8 cellular contexts compared by ENCODE assay signal in the genomic region with DNA sequence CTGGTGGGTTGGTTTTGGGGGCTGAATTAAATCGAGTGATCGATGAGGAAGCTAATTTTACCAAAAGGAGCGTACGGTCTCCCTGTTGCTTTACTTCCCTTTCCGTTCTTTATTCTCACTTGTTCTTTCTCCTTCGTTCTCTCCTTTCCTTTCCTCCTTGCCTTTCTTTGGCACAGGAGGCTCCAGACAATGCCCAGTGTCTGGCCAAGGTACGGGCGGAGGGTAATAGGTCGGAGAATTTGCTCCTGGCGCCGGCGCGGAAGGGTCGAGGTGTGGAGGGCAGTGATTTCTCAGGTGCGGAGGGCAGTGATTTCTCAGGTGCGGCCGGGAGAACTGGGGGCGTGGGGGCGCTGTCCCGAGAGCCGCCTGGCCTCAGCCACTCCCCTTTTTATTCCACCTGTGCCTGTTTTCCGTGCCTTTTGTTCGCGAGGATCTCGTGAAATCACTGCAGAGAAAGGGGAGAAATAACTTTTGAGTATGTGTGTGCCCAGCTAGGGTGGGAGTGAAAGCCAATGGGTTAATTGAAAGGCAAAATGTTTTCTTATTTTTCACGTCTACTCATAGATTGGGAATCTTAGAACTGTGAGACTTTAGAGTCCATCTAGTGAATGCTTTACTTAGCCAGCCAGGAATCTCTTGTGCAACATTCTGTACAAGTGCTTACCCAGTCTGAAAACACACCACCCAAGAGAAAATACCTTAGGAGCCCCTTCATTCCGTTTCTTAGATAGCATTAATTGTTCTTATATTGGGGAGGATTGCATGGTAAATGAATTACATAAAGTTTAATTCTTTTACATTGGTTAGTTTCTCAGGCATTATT. TPM values are rescaled to one million over a fixed set of nuclear protein-coding genes. Genes with fewer than 3 reads are reported as not detected.
A peak's percentile ranks its signal among the peaks of the same experiment; 100 is the strongest.
DNase-seq lines count a peak whose midpoint lies in the region; ATAC-seq and TF ChIP-seq lines count a peak whose summit lies in the region.

No MANE protein-coding gene starts in this region.

- H3K9me3 ChIP-seq in colonic mucosa (no peaks in the 10 kb centered on the region), lung (ENCODE audit: control insufficient read depth in 2 of 2, insufficient read depth in 1 of 2, low read length in 1 of 2) (no peaks in the 10 kb centered on the region), upper lobe of left lung (no peaks in the 10 kb centered on the region), OCI-LY7 (ENCODE audit: low read length) (no peaks in the 10 kb centered on the region)

- no peak for TF ChIP-seq EP300 in upper lobe of left lung (IDR thresholded peaks at IDR 0.05)

- BruUV-seq in OCI-LY7 (replicated peaks; lab: Mats Ljungman, UMichigan), result no TSS peak

- H3K27ac ChIP-seq in ACC112 (ENCODE audit: low read depth, low read length), result no peak overlapping the region
- peak overlapping the region; percentile 87 for H3K27ac ChIP-seq in colonic mucosa
- H3K27ac ChIP-seq in lung (ENCODE audit: low read depth in 1 of 2, low read length in 1 of 2), result peak overlapping the region; percentile 88 to 92
- H3K27ac ChIP-seq in upper lobe of left lung, result peak overlapping the region; percentile 83 to 96 (median 90)
- no peak overlapping the region for H3K27ac ChIP-seq in OCI-LY7 (ENCODE audit: low read depth, low read length, poor library complexity, severe bottlenecking)

- no peaks in the 10 kb centered on the region for H3K36me3 ChIP-seq in ACC112 (ENCODE audit: insufficient read depth, low read length)
- no peaks in the 10 kb centered on the region for H3K36me3 ChIP-seq in colonic mucosa
- no peaks in the 10 kb centered on the region for H3K36me3 ChIP-seq in lung (ENCODE audit: control insufficient read depth in 2 of 2, insufficient read depth in 2 of 2, low read length in 2 of 2)
- H3K36me3 ChIP-seq in upper lobe of left lung, result no peaks in the 10 kb centered on the region
- H3K36me3 ChIP-seq in OCI-LY7 (ENCODE audit: insufficient read depth, low read length), result no peaks in the 10 kb centered on the region

- no peaks in the 10 kb centered on the region for H3K27me3 ChIP-seq in ACC112 (ENCODE audit: insufficient read depth, low read length)
- no peaks in the 10 kb centered on the region for H3K27me3 ChIP-seq in colonic mucosa
- no peaks in the 10 kb centered on the region for H3K27me3 ChIP-seq in lung (ENCODE audit: control insufficient read depth, insufficient read depth)
- peaks cover 0 to 4% (median 0%) of the 10 kb centered on the region in 4 donors for H3K27me3 ChIP-seq in upper lobe of left lung

- no peaks in the 10 kb centered on the region for H3K9me2 ChIP-seq in OCI-LY7 (ENCODE audit: insufficient read depth, low read length)

- POLR2A ChIA-PET in OCI-LY7 (lab: Charles Lee), result no interaction called here

- TF ChIP-seq POLR2A in upper lobe of left lung (IDR thresholded peaks at IDR 0.05), result peak in 1 of 4 donors; percentile 47

- H3K4me1 ChIP-seq in ACC112 (ENCODE audit: control insufficient read depth, insufficient read depth, low read length, unreplicated experiment) (peaks cover 15% of the 10 kb centered on the region), colonic mucosa (no peaks in the 10 kb centered on the region), lung (ENCODE audit: control insufficient read depth in 2 of 2, insufficient read depth in 2 of 2, low read length in 2 of 2) (peaks cover 2 to 11% of the 10 kb centered on the region in 2 donors), upper lobe of left lung (peaks cover 0 to 37% (median 23%) of the 10 kb centered on the region in 4 donors), OCI-LY7 (ENCODE audit: insufficient read depth, low read length, poor library complexity, severe bottlenecking) (no peaks in the 10 kb centered on the region)

- CTCF ChIA-PET in OCI-LY7 (lab: Charles Lee; ENCODE audit: unreplicated experiment), result no interaction called here

- H2AFZ ChIP-seq in ACC112 (ENCODE audit: low read length, unreplicated experiment), result peak overlapping the region; percentile 95
- H2AFZ ChIP-seq in OCI-LY7 (ENCODE audit: low read length), result no peak overlapping the region

- intact Hi-C loops in colonic mucosa (cut with DNase I), result loop anchor here (5.0 kb wide), 1 partner anchor 398 kb away; no protein-coding TSS in a partner anchor
- intact Hi-C loops in OCI-LY7 (cut with micrococcal nuclease; ENCODE audit: unreplicated experiment), result no loop called here

- 2% methylated on average over 27 of the region's 27 CpGs for WGBS in lung, 2 donors
- WGBS in upper lobe of left lung, 2 donors, result 2% methylated on average over 27 of the region's 27 CpGs

- peak overlapping the region; percentile 92 to 94 for H3K9ac ChIP-seq in colonic mucosa (ENCODE audit: low read depth in 2 of 2, low read length in 2 of 2)

- ATAC-seq in lung (ENCODE audit: insufficient read depth, low FRiP score) (no peak), upper lobe of left lung (ENCODE audit: low FRiP score in 2 of 2) (peak; percentile 33 to 71), HG02938 (IDR thresholded peaks at IDR 0.05; ENCODE audit: unreplicated experiment) (no peak)

- peak; percentile 76 for DNase-seq in NCI-H69 (lab: John Stamatoyannopoulos, UW)
- peak; percentile 74 for DNase-seq in colonic mucosa
- DNase-seq in lung (ENCODE audit: low spot score), result peak; percentile 38
- peak; percentile 67 to 84 for DNase-seq in upper lobe of left lung
- no peak for DNase-seq in OCI-LY7 (ENCODE audit: low spot score)

- H3K4me2 ChIP-seq in OCI-LY7 (ENCODE audit: low read length), result no peak overlapping the region; the same call in 1 of the 2 replicates

- 0 out of 2 replicates have a peak, but pooled peaks cover 3% of the 10 kb centered on the region for H4K20me1 ChIP-seq in OCI-LY7 (ENCODE audit: insufficient read depth, low read length)

- TF ChIP-seq CTCF in colonic mucosa (IDR thresholded peaks at IDR 0.05) (no peak), lung (IDR thresholded peaks at IDR 0.05; ENCODE audit: control extremely low read depth, extremely low read depth) (no peak), upper lobe of left lung (IDR thresholded peaks at IDR 0.05) (peak in 1 of 6 experiments; percentile 7), OCI-LY7 (conservative IDR thresholded peaks at IDR 0.05; ENCODE audit: low read length) (no peak)

- H3K4me3 ChIP-seq in ACC112 (ENCODE audit: low read depth, low read length) (peak overlapping the region; percentile 99), GM08714 (ENCODE audit: low read length) (peak overlapping the region; percentile 54), colonic mucosa (peak overlapping the region; percentile 66), lung (peak overlapping the region; percentile 71), upper lobe of left lung (peak overlapping the region; percentile 68 to 91 (median 81)), OCI-LY7 (ENCODE audit: low read depth, low read length, poor library complexity, severe bottlenecking) (no peak overlapping the region)

- H3K79me2 ChIP-seq in ACC112 (ENCODE audit: control insufficient read depth, insufficient read depth, low read length, unreplicated experiment), result peaks cover 48% of the 10 kb centered on the region
- H3K79me2 ChIP-seq in OCI-LY7 (ENCODE audit: insufficient read depth, low read depth, low read length), result no peaks in the 10 kb centered on the region

RNA-seq across cellular contexts. Expression of a gene that starts 1.3 kb away (rescaled TPM):
- total RNA-seq in colonic mucosa (10 to 100 TPM; 48.3 to 54.4 TPM), lung (100 to 1,000 TPM in 1 of 2 donors, 10 to 100 TPM in 1; 31.7 to 119 TPM), upper lobe of left lung (10 to 100 TPM; 28.5 to 84.0 (median 34.0) TPM), OCI-LY7 (2022) (0.13 and 0.37 TPM in 2 replicates)
- polyA plus RNA-seq in lung, result 10 to 100 TPM; 15.1 to 21.0 TPM
- 0.13 TPM in 1 of 2 replicates, not detected in the other for total RNA-seq in OCI-LY7 (2014; rRNA removed; shearing (Covaris generic))

Comparison
In these comparisons a context has a peak if more than half of its experiments do, and no peak if none do; other contexts are left out.
1. H3K27ac ChIP-seq: peak in colonic mucosa (single experiment), lung (2 of 2) and upper lobe of left lung (4 of 4); none in ACC112 (single experiment) and OCI-LY7 (single experiment).
2. ATAC-seq: peak in upper lobe of left lung (2 of 2); none in lung (single experiment) and HG02938 (single experiment).
3. RNA of a gene that starts 1.3 kb away (total RNA-seq): 31.7 to 119 TPM in lung, 48.3 to 54.4 TPM in colonic mucosa and 28.5 to 84.0 TPM in upper lobe of left lung; 0.13 to 0.37 TPM in OCI-LY7; every median in the first group is over 10 times any median in the second.